8 cellular contexts compared by ENCODE assay signal in the genomic region with DNA sequence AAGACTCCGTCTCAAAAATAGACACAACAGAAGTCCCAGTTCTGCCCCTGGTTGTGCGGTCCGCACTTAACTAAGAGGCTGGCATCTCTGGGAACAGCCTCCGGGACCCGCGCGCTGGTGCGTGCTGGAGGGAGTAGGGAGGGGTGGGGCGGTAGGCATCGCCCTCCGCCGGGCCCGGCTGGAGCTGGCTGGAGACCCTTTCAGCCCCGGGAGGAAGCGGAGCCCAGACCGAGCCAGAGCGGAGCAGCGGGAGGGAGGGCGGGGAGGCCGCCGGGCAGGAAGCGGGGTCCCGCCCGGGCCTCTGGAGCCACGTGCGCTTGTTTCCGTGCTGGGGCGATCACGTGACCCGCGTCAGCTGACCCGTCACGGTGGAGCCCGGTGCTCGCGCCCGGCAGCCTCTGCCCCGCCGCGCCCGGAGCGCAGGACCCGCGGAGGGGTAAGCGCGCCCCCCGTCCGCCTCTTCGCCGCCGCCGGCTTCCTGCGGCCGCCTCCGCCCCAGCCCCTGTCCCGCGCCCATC. TPM values are rescaled to one million over a fixed set of nuclear protein-coding genes. Genes with fewer than 3 reads are reported as not detected.
DNase-seq lines count a peak whose midpoint lies in the region; ATAC-seq, FAIRE-seq and TF ChIP-seq lines count a peak whose summit lies in the region.

WDR81 (plus strand) TSS at position 354 of the 518 bp plus-strand sequence. CDS start 256 bp downstream, outside the sequence.

- peaks cover 13% of the 10 kb centered on the region for H3K79me2 ChIP-seq in keratinocyte (ENCODE audit: control insufficient read depth, insufficient read depth, low read length)

- peak within 1 kb of the TSS; percentile 74 for H3K9ac ChIP-seq in keratinocyte (ENCODE audit: control insufficient read depth, extremely low read depth, insufficient read depth, low read length)

- peak within 1 kb of the TSS; percentile 83 for H3K4me2 ChIP-seq in keratinocyte (ENCODE audit: control insufficient read depth, extremely low read depth, insufficient read depth, low read depth, low read length)

- TF ChIP-seq CTCF in GM12864 (IDR thresholded peaks at IDR 0.05; ENCODE audit: low read depth, low read length, missing control alignments): no peak
- no peak for TF ChIP-seq CTCF in keratinocyte (optimal IDR thresholded peaks at IDR 0.05 in 1 of 3, IDR thresholded peaks at IDR 0.05 in 1 of 3, conservative IDR thresholded peaks at IDR 0.05 in 1 of 3; ENCODE audit: extremely low read depth in 1 of 3, insufficient read depth in 2 of 3, low read length in 3 of 3)

- no peak for FAIRE-seq in keratinocyte (lab: Jason Lieb, UNC)

- H3K27me3 ChIP-seq in keratinocyte (ENCODE audit: control insufficient read depth, extremely low read depth, insufficient read depth, low read length): no peaks in the 10 kb centered on the region

- peak within 1 kb of the TSS; percentile 47 for H3K27ac ChIP-seq in keratinocyte (ENCODE audit: control insufficient read depth, insufficient read depth, low read length)

- no peaks in the 10 kb centered on the region for H4K20me1 ChIP-seq in keratinocyte (ENCODE audit: control insufficient read depth, extremely low read depth, insufficient read depth, low read length)

- H3K4me1 ChIP-seq in keratinocyte (ENCODE audit: control insufficient read depth, extremely low read depth, insufficient read depth, low read length): peaks cover 13% of the 10 kb centered on the region

- H3K9me3 ChIP-seq in keratinocyte (ENCODE audit: control insufficient read depth, low read depth, low read length): no peaks in the 10 kb centered on the region

- dilution Hi-C loops in keratinocyte (cut with MboI; ENCODE audit: extremely low pct_ligation_motif_present, low sequenced_read_pairs): no loop called here

- H3K9me1 ChIP-seq in keratinocyte (ENCODE audit: control insufficient read depth, extremely low read depth, insufficient read depth, low read length): no peaks in the 10 kb centered on the region

- peaks cover 5 to 9% of the 10 kb centered on the region in 2 experiments for H3K36me3 ChIP-seq in keratinocyte (ENCODE audit: control insufficient read depth in 2 of 2, extremely low read depth in 1 of 2, insufficient read depth in 2 of 2, low read length in 2 of 2)

- H3K4me3 ChIP-seq in GM12864 (ENCODE audit: low read depth, low read length) (peak within 1 kb of the TSS; percentile 72), keratinocyte (ENCODE audit: control insufficient read depth in 2 of 3, extremely low read depth in 1 of 3, insufficient read depth in 2 of 3, low read depth in 1 of 3, low read length in 3 of 3) (peak within 1 kb of the TSS; percentile 69 to 79 (median 76))

- DNase-seq in GM12864 (ENCODE audit: low read depth) (peak; percentile 59), NCI-H2227 (lab: John Stamatoyannopoulos, UW; ENCODE audit: unreplicated experiment) (peak; percentile 86), cerebellar cortex (ENCODE audit: low spot score) (peak; percentile 74), keratinocyte (ENCODE audit: low read depth, low spot score) (no peak)
- peak; percentile 76 to 81 for DNase-seq in activated CD4-positive, alpha-beta T cell treated with anti-CD3 and anti-CD28 coated beads for 24 hours (ENCODE audit: low read depth in 2 of 2)
- peak; percentile 85 for DNase-seq in stimulated activated CD4-positive, alpha-beta T cell treated with anti-CD3 and anti-CD28 coated beads, Interleukin-12 subunit alpha, Interleukin-12 subunit beta, amount 100 ng/mL, for 4 hours

- ATAC-seq in HG02678 (IDR thresholded peaks at IDR 0.05; ENCODE audit: unreplicated experiment) (peak; percentile 68), HG03520 (IDR thresholded peaks at IDR 0.05; ENCODE audit: unreplicated experiment) (no peak)

- H2AFZ ChIP-seq in keratinocyte (ENCODE audit: control insufficient read depth, low read length): peak within 1 kb of the TSS; percentile 66

RNA-seq across cellular contexts. Expression of gene WDR81, which starts in this region (rescaled TPM):
- 4.2 to 9.5 TPM (median 7.3 TPM) in 3 replicates for polyA plus RNA-seq in keratinocyte
- polyA plus RNA-seq in keratinocyte (2011; ENCODE audit: low read depth): 3.9 TPM
- 2.9 and 6.2 TPM in 2 replicates for polyA plus RNA-seq in keratinocyte (2011; cell fraction: cytosol; rRNA removed)
- 21.5 and 27.0 TPM in 2 replicates for polyA plus RNA-seq in keratinocyte (2011; cell fraction: nucleus; rRNA removed)
- polyA plus RNA-seq in keratinocyte (2012; ENCODE audit: low replicate concordance): 8.9 and 15.4 TPM in 2 replicates
- polyA minus RNA-seq in keratinocyte: 7.7 to 21.7 TPM (median 11.9 TPM) in 3 replicates
- polyA minus RNA-seq in keratinocyte (2011; cell fraction: cytosol; rRNA and poly(A)+ RNA removed): 19.6 TPM
- 30.9 and 37.2 TPM in 2 replicates for polyA minus RNA-seq in keratinocyte (2011; cell fraction: nucleus; rRNA and poly(A)+ RNA removed)
